Comparison of ENCODE assay signal across 1 cellular context in the genomic region with DNA sequence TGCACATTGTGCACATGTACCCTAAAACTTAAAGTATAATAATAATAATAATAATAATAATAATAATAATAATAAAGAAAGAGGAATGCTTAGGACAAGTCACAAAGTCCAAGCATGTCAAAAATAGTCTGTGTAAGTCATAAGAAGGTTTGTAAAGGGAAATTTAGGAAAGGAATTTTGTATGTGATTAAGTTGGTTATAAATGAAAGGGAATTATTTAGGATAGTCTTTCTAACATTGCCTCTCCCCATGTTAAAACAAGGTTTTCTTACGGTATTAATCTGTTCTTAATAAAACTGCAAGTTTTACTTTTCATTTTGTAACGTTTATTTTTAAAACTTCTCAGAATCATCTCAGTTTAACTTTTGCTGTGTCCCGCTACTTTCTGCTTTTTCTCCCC.
TF ChIP-seq lines count a peak whose summit lies in the region.

No MANE protein-coding gene starts in this region.

TF ChIP-seq in GM23338, 12 proteins besides CTCF, POLR2A, EP300 and RAD21 (continued from another document):
- TF ChIP-seq, protein P1, sequence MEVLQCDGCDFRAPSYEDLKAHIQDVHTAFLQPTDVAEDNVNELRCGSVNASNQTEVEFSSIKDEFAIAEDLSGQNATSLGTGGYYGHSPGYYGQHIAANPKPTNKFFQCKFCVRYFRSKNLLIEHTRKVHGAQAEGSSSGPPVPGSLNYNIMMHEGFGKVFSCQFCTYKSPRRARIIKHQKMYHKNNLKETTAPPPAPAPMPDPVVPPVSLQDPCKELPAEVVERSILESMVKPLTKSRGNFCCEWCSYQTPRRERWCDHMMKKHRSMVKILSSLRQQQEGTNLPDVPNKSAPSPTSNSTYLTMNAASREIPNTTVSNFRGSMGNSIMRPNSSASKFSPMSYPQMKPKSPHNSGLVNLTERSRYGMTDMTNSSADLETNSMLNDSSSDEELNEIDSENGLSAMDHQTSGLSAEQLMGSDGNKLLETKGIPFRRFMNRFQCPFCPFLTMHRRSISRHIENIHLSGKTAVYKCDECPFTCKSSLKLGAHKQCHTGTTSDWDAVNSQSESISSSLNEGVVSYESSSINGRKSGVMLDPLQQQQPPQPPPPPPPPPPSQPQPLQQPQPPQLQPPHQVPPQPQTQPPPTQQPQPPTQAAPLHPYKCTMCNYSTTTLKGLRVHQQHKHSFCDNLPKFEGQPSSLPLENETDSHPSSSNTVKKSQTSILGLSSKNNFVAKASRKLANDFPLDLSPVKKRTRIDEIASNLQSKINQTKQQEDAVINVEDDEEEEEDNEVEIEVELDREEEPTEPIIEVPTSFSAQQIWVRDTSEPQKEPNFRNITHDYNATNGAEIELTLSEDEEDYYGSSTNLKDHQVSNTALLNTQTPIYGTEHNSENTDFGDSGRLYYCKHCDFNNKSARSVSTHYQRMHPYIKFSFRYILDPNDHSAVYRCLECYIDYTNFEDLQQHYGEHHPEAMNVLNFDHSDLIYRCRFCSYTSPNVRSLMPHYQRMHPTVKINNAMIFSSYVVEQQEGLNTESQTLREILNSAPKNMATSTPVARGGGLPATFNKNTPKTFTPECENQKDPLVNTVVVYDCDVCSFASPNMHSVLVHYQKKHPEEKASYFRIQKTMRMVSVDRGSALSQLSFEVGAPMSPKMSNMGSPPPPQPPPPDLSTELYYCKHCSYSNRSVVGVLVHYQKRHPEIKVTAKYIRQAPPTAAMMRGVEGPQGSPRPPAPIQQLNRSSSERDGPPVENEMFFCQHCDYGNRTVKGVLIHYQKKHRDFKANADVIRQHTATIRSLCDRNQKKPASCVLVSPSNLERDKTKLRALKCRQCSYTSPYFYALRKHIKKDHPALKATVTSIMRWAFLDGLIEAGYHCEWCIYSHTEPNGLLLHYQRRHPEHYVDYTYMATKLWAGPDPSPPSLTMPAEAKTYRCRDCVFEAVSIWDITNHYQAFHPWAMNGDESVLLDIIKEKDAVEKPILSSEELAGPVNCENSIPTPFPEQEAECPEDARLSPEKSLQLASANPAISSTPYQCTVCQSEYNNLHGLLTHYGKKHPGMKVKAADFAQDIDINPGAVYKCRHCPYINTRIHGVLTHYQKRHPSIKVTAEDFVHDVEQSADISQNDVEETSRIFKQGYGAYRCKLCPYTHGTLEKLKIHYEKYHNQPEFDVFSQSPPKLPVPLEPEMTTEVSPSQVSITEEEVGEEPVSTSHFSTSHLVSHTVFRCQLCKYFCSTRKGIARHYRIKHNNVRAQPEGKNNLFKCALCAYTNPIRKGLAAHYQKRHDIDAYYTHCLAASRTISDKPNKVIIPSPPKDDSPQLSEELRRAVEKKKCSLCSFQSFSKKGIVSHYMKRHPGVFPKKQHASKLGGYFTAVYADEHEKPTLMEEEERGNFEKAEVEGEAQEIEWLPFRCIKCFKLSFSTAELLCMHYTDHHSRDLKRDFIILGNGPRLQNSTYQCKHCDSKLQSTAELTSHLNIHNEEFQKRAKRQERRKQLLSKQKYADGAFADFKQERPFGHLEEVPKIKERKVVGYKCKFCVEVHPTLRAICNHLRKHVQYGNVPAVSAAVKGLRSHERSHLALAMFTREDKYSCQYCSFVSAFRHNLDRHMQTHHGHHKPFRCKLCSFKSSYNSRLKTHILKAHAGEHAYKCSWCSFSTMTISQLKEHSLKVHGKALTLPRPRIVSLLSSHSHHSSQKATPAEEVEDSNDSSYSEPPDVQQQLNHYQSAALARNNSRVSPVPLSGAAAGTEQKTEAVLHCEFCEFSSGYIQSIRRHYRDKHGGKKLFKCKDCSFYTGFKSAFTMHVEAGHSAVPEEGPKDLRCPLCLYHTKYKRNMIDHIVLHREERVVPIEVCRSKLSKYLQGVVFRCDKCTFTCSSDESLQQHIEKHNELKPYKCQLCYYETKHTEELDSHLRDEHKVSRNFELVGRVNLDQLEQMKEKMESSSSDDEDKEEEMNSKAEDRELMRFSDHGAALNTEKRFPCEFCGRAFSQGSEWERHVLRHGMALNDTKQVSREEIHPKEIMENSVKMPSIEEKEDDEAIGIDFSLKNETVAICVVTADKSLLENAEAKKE (CRISPR knock-in tag; IDR thresholded peaks at IDR 0.05), result no peak
- TF ChIP-seq NANOG (IDR thresholded peaks at IDR 0.05; ENCODE audit: borderline replicate concordance) (no peak), STAT1 (IDR thresholded peaks at IDR 0.05; ENCODE audit: unreplicated experiment) (no peak)
